Comparison of ENCODE assay signal across 8 cellular contexts in the genomic region with DNA sequence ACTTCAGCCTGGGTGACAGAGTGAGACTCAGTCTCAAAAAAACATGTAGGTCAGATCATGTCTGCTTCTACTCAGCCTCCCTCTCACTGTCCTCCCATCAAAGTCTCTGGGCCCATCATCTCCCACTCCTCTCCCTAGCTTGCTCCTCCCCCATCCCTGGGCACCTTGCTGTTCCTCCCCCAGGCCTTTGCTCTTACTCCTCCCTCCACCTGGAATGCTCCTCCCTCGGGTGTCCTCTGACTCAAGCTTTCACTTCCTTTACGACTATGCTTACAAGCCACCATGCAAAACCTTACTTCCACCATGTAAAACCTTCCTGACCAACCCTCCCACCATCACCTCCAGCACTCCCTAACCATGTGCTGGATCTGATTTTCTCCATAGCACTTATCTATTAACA. TPM values are rescaled to one million over a fixed set of nuclear protein-coding genes. Genes with fewer than 3 reads are reported as not detected.
DNase-seq lines count a peak whose midpoint lies in the region; ATAC-seq and TF ChIP-seq lines count a peak whose summit lies in the region.
"Had no signal": no experiment of that assay in that cellular context is flagged by ENCODE, and none has a peak within 500 bp of the region (broad histone marks: within the 10 kb centered on the region; RNA-seq: fewer than 3 reads in every experiment).

No MANE protein-coding gene starts in this region.

- no peak overlapping the region for H3K4me2 ChIP-seq in OCI-LY7 (ENCODE audit: low read length)

- no peaks in the 10 kb centered on the region for H4K20me1 ChIP-seq in OCI-LY7 (ENCODE audit: insufficient read depth, low read length)

- DNase-seq in OCI-LY7 (ENCODE audit: low spot score) (peak; percentile 10), osteocyte (ENCODE audit: extremely low spot score, unreplicated experiment) (no peak), NCI-H2196 treated with DMSO at 0.1 percent for 48 hours (lab: John Stamatoyannopoulos, UW; ENCODE audit: unreplicated experiment) (no peak), NCI-H146 treated with DMSO at 0.1 percent for 48 hours (lab: John Stamatoyannopoulos, UW; ENCODE audit: unreplicated experiment) (no peak), NCI-H1417 treated with DMSO at 0.1 percent for 48 hours (lab: John Stamatoyannopoulos, UW) (no peak)
- DNase-seq: heart right ventricle had no signal

- no peak overlapping the region for H3K27ac ChIP-seq in OCI-LY7 (ENCODE audit: low read depth, low read length, poor library complexity, severe bottlenecking)
- H3K27ac ChIP-seq: heart right ventricle had no signal

- no peaks in the 10 kb centered on the region for H3K9me2 ChIP-seq in OCI-LY7 (ENCODE audit: insufficient read depth, low read length)

- CTCF ChIA-PET in OCI-LY7 (lab: Charles Lee; ENCODE audit: unreplicated experiment): no interaction called here

- H3K27me3 Mint-ChIP-seq in osteocyte (ENCODE audit: unreplicated experiment): no peaks in the 10 kb centered on the region

- peaks cover 52% of the 10 kb centered on the region for H3K36me3 Mint-ChIP-seq in osteocyte (ENCODE audit: unreplicated experiment)

- peak overlapping the region; percentile 13 for H3K27ac Mint-ChIP-seq in osteocyte (ENCODE audit: unreplicated experiment)

- H3K4me1 ChIP-seq in OCI-LY7 (ENCODE audit: insufficient read depth, low read length, poor library complexity, severe bottlenecking): peaks cover 5% of the 10 kb centered on the region

- no peak overlapping the region for H3K4me3 ChIP-seq in OCI-LY7 (ENCODE audit: low read depth, low read length, poor library complexity, severe bottlenecking)
- H3K4me3 ChIP-seq: heart right ventricle had no signal

- no TSS peak for BruUV-seq in OCI-LY7 (replicated peaks; lab: Mats Ljungman, UMichigan)

- H3K9me3 Mint-ChIP-seq in osteocyte (ENCODE audit: unreplicated experiment): no peaks in the 10 kb centered on the region

- peaks cover 95% of the 10 kb centered on the region for H3K36me3 ChIP-seq in OCI-LY7 (ENCODE audit: insufficient read depth, low read length)

- POLR2A ChIA-PET in OCI-LY7 (lab: Charles Lee): interaction anchor here (0.6 to 1.1 kb wide), 3 partner anchors 10 to 46 kb away, joined by 4 to 6 read pairs (median 6); no protein-coding TSS in a partner anchor

- H2AFZ ChIP-seq in OCI-LY7 (ENCODE audit: low read length): no peak overlapping the region

- intact Hi-C loops in OCI-LY7 (cut with micrococcal nuclease; ENCODE audit: unreplicated experiment): no loop called here

- H3K79me2 ChIP-seq in OCI-LY7 (ENCODE audit: insufficient read depth, low read depth, low read length): no peaks in the 10 kb centered on the region; the same call in 1 of the 2 replicates

- H3K9me3 ChIP-seq in OCI-LY7 (ENCODE audit: low read length): no peaks in the 10 kb centered on the region
- H3K9me3 ChIP-seq: heart right ventricle had no signal

- TF ChIP-seq CTCF in OCI-LY7 (conservative IDR thresholded peaks at IDR 0.05; ENCODE audit: low read length): no peak
- no peak for TF ChIP-seq CTCF in osteocyte (IDR thresholded peaks at IDR 0.05)

- ATAC-seq in GM18907 (IDR thresholded peaks at IDR 0.05; ENCODE audit: unreplicated experiment): peak; percentile 78
- peak; percentile 70 for ATAC-seq in HG02623 (IDR thresholded peaks at IDR 0.05; ENCODE audit: unreplicated experiment)

- peaks cover 10% of the 10 kb centered on the region for H3K4me1 Mint-ChIP-seq in osteocyte (ENCODE audit: unreplicated experiment)

- no peak overlapping the region for H3K4me3 Mint-ChIP-seq in osteocyte (ENCODE audit: unreplicated experiment)

RNA-seq across cellular contexts. Expression of a gene that starts 51.5 kb away (rescaled TPM):
- 32.5 and 33.6 TPM in 2 replicates for total RNA-seq in OCI-LY7 (2014; rRNA removed; shearing (Covaris generic))
- 71.7 and 71.9 TPM in 2 replicates for total RNA-seq in OCI-LY7 (2022)
- 19.6 and 23.4 TPM in 2 replicates for total RNA-seq in osteocyte
